24 cellular contexts compared by ENCODE assay signal in genomic region chr11:74472030-74472429, GRCh38. TPM values are rescaled to one million over a fixed set of nuclear protein-coding genes. Genes with fewer than 3 reads are reported as not detected.
"Had no signal": no experiment of that assay in that cellular context is flagged by ENCODE, and none has a peak within 500 bp of the region (broad histone marks: within the 10 kb centered on the region; RNA-seq: fewer than 3 reads in every experiment).

No MANE protein-coding gene starts in this region.

- H3K36me3 Mint-ChIP-seq: activated naive CD8-positive, alpha-beta T cell; naive thymus-derived CD8-positive, alpha-beta T cell had no signal

- ATAC-seq: body of pancreas; gastroesophageal sphincter; left colon; naive thymus-derived CD8-positive, alpha-beta T cell; psoas muscle; stimulated activated naive B cell treated with anti-CD40 and anti-IgM and Interleukin-4, amounts not matched to agents 10 μg/mL and 1 μg/mL and 100 μg/mL, for 72 hours had no signal

- H3K27ac Mint-ChIP-seq: activated naive CD8-positive, alpha-beta T cell; activated T-cell treated with anti-CD3 and anti-CD28 coated beads, Interleukin-2, amount 50 U/mL, for 24 hours; naive thymus-derived CD8-positive, alpha-beta T cell; stimulated activated naive B cell treated with anti-CD40 and anti-IgM and Interleukin-4, amounts not matched to agents 10 μg/mL and 1 μg/mL and 100 μg/mL, for 72 hours had no signal

- H3K9me3 Mint-ChIP-seq: activated T-cell treated with anti-CD3 and anti-CD28 coated beads, Interleukin-2, amount 50 U/mL, for 24 hours; neural crest cell; stimulated activated naive B cell treated with anti-CD40 and anti-IgM and Interleukin-4, amounts not matched to agents 10 μg/mL and 1 μg/mL and 100 μg/mL, for 72 hours had no signal

- DNase-seq: activated CD4-positive, alpha-beta T cell treated with anti-CD3 and anti-CD28 coated beads, Interleukin-2, amount 50 U/mL, for 1 hour; activated CD4-positive, CD25-positive, alpha-beta regulatory T cell treated with anti-CD3 and anti-CD28 coated beads, Interleukin-2, amount 50 U/mL, for 72 hours; activated CD8-positive, alpha-beta memory T cell treated with anti-CD3 and anti-CD28 coated beads for 24 hours; activated CD8-positive, alpha-beta memory T cell treated with anti-CD3 and anti-CD28 coated beads, Interleukin-2, amount 50 U/mL, for 4 hours; activated T-cell treated with anti-CD3 and anti-CD28 coated beads, Interleukin-2, amount 50 U/mL, for 24 hours; body of pancreas; cerebellar nuclear complex; colonic mucosa; effector memory CD4-positive, alpha-beta T cell; erythroblast; hippocampal formation; left colon; mammary epithelial cell; naive thymus-derived CD8-positive, alpha-beta T cell; nucleus accumbens; psoas muscle; stimulated activated CD4-positive, alpha-beta T cell treated with anti-CD3 and anti-CD28 coated beads, Interleukin-1b, Interleukin-23, amount 100 ng/mL, for 48 hours; stimulated activated CD4-positive, alpha-beta T cell treated with anti-CD3 and anti-CD28 coated beads, Interleukin-4, amount 100 ng/mL, for 4 hours; stimulated activated CD8-positive, alpha-beta memory T cell treated with anti-CD3 and anti-CD28 coated beads, Interleukin-4, amount 100 ng/mL, for 48 hours; stimulated activated naive B cell treated with anti-CD40 and anti-IgM and Interleukin-4, amounts not matched to agents 10 μg/mL and 1 μg/mL and 100 μg/mL, for 72 hours; T-helper 2 cell had no signal

- H3K4me3 Mint-ChIP-seq: activated naive CD8-positive, alpha-beta T cell; activated T-cell treated with anti-CD3 and anti-CD28 coated beads, Interleukin-2, amount 50 U/mL, for 24 hours; naive thymus-derived CD8-positive, alpha-beta T cell; neural crest cell; stimulated activated naive B cell treated with anti-CD40 and anti-IgM and Interleukin-4, amounts not matched to agents 10 μg/mL and 1 μg/mL and 100 μg/mL, for 72 hours had no signal

RNA-seq across cellular contexts. Expression of gene KCNE3, which starts 4.7 kb away (rescaled TPM):
- total RNA-seq: naive thymus-derived CD8-positive, alpha-beta T cell had no signal
